In genomic region chr19:41352609-41353465, GRCh38 we compare ENCODE assay signal across 8 cellular contexts. TPM values are rescaled to one million over a fixed set of nuclear protein-coding genes. Genes with fewer than 3 reads are reported as not detected.
DNase-seq lines count a peak whose midpoint lies in the region; ATAC-seq, FAIRE-seq and TF ChIP-seq lines count a peak whose summit lies in the region.

No MANE protein-coding gene starts in this region.

- in situ Hi-C loops in transverse colon (cut with MboI; ENCODE audit: low pct_ligation_motif_present in 1 of 4, low pct_unique_long_range_greater_than_20kb in 1 of 4, low sequenced_read_pairs in 3 of 4): no loop called here

- peak; percentile 1 for ATAC-seq in GM21737 (IDR thresholded peaks at IDR 0.05; ENCODE audit: unreplicated experiment)
- peak; percentile 30 to 51 (median 46) for ATAC-seq in pancreas
- no peak for ATAC-seq in GM19455 (IDR thresholded peaks at IDR 0.05; ENCODE audit: unreplicated experiment)

- no peak for TF ChIP-seq EP300 in transverse colon (IDR thresholded peaks at IDR 0.05; ENCODE audit: low read depth)

- TF ChIP-seq CTCF in pancreas (IDR thresholded peaks at IDR 0.05) (peak in 2 of 4 donors; percentile 15 to 20), transverse colon (IDR thresholded peaks at IDR 0.05) (peak in 4 of 5 experiments; percentile 10 to 40 (median 34))

- DNase-seq in AG08396 (ENCODE audit: low spot score) (peak; percentile 79), RCC 7860 (ENCODE audit: low spot score) (peak; percentile 38), glomerular visceral epithelial cell (ENCODE audit: extremely low spot score) (peak; percentile 74), pancreas (peak in 5 of 6 donors; percentile 59 to 86 (median 71)), transverse colon (peak; percentile 78)
- peak; percentile 71 for DNase-seq in activated T-helper 9 cell treated with anti-CD3 and anti-CD28 coated beads, Interleukin-2, amount 50 U/mL, for 16 hours (ENCODE audit: low read depth)

- H3K27ac ChIP-seq in pancreas (peak overlapping the region in 2 of 4 donors; percentile 66 to 76), transverse colon (peak overlapping the region; percentile 87 to 90 (median 88))

- no peak for TF ChIP-seq POLR2A in transverse colon (IDR thresholded peaks at IDR 0.05)

- H3K9me3 ChIP-seq in pancreas: no peaks in the 10 kb centered on the region
- H3K9me3 ChIP-seq in transverse colon: no peaks in the 10 kb centered on the region

- H3K4me1 ChIP-seq in pancreas (peaks cover 0 to 5% (median 0%) of the 10 kb centered on the region in 3 donors), transverse colon (peaks cover 5 to 49% (median 34%) of the 10 kb centered on the region in 4 donors)

- intact Hi-C loops in pancreas (cut with DNase I) (no loop called here), transverse colon (cut with DNase I; ENCODE audit: low total_unique reads) (no loop called here)

- H3K36me3 ChIP-seq in pancreas (no peaks in the 10 kb centered on the region), transverse colon (no peaks in the 10 kb centered on the region)

- H3K4me3 ChIP-seq in pancreas (peak overlapping the region; percentile 57 to 79 (median 70)), transverse colon (peak overlapping the region; percentile 67 to 75 (median 71))

- H3K27me3 ChIP-seq in pancreas (no peaks in the 10 kb centered on the region), transverse colon (peaks cover 44% of the 10 kb centered on the region)

- FAIRE-seq in RCC 7860 (lab: Jason Lieb, UNC): no peak
- FAIRE-seq in pancreas (lab: Jason Lieb, UNC): no peak

- WGBS in pancreas, 2 donors: 1% methylated on average over 70 to 71 of the region's 71 CpGs
- WGBS in transverse colon (ENCODE audit: low coverage in 1 of 2), 2 donors: 0 to 4% methylated on average over 5 to 71 of the region's 71 CpGs

RNA-seq across cellular contexts. Expression of gene TGFB1, which starts 0.9 kb away (rescaled TPM):
- total RNA-seq in pancreas (10 to 100 TPM in 2 of 6 donors, 1 to 10 TPM in 4; 3.3 to 32.3 (median 6.9) TPM), transverse colon (10 to 100 TPM in 2 of 4 donors, 1 to 10 TPM in 2; 4.4 to 30.3 (median 9.7) TPM)
- polyA plus RNA-seq in pancreas: 1 to 10 TPM; 4.0 to 6.0 TPM

RNA-seq across cellular contexts. Expression of gene B9D2, which starts 11.1 kb away (rescaled TPM):
- 1 to 10 TPM; 1.5 to 5.7 (median 2.2) TPM for total RNA-seq in pancreas
- polyA plus RNA-seq in pancreas: 1 to 10 TPM; 4.5 to 7.5 TPM
- total RNA-seq in transverse colon: 1 to 10 TPM in 2 of 4 donors, not detected in 2; 6.4 to 9.3 TPM

RNA-seq across cellular contexts. Expression of gene TMEM91, which starts 23.5 kb away (rescaled TPM):
- total RNA-seq in pancreas (1 to 10 TPM; 3.8 to 5.9 (median 4.8) TPM), transverse colon (10 to 100 TPM in 1 of 4 donors, 1 to 10 TPM in 2, not detected in 1; 4.8 to 11.4 (median 9.4) TPM)
- 10 to 100 TPM; 24.8 to 33.0 TPM for polyA plus RNA-seq in pancreas

RNA-seq across cellular contexts. Expression of gene CCDC97, which starts 42.9 kb away (rescaled TPM):
- total RNA-seq in pancreas (10 to 100 TPM in 5 of 6 donors, 1 to 10 TPM in 1; 9.4 to 19.2 (median 13.1) TPM), transverse colon (10 to 100 TPM; 10.1 to 22.4 (median 15.4) TPM)
- polyA plus RNA-seq in pancreas: 10 to 100 TPM; 11.3 to 12.4 TPM

RNA-seq across cellular contexts. Expression of gene EXOSC5, which starts 44.3 kb away (rescaled TPM):
- 10 to 100 TPM; 10.7 to 33.7 (median 14.4) TPM for total RNA-seq in pancreas
- 10 to 100 TPM; 14.3 to 15.3 TPM for polyA plus RNA-seq in pancreas
- 10 to 100 TPM in 3 of 4 donors, 1 to 10 TPM in 1; 4.0 to 20.6 (median 10.8) TPM for total RNA-seq in transverse colon
